In the genomic region with DNA sequence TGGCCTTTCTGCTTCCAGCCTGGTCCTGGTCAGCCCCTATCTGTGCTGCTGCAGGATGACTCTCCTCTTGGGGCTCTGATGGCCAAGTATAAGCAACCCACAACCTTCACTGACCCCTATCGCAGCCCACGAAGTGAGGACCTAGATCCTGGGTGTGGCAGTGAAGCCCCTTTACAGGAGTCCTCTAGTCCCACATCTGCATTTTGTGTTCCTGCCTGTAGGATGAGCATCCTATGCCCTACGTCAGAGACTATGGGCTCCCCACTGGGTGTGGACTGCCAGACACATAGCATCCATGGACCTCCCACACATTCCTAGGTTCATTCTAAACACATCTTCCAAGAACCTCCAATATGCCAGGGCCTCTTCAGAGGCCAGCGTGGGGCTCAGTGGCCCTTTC, we compare ENCODE assay signal across 17 cellular contexts. TPM values are rescaled to one million over a fixed set of nuclear protein-coding genes. Genes with fewer than 3 reads are reported as not detected.
DNase-seq lines count a peak whose midpoint lies in the region; ATAC-seq and TF ChIP-seq lines count a peak whose summit lies in the region.
"Had no signal": no experiment of that assay in that cellular context is flagged by ENCODE, and none has a peak within 500 bp of the region (broad histone marks: within the 10 kb centered on the region; RNA-seq: fewer than 3 reads in every experiment).

No MANE protein-coding gene starts in this region.

- no peaks in the 10 kb centered on the region for H3K36me3 Mint-ChIP-seq in memory B cell
- H3K36me3 Mint-ChIP-seq in activated naive CD8-positive, alpha-beta T cell treated with anti-CD3 and anti-CD28 coated beads for 36 hours = no peaks in the 10 kb centered on the region

- H3K4me1 ChIP-seq in DOHH2 (ENCODE audit: control insufficient read depth, low read length) = peaks cover 69% of the 10 kb centered on the region
- H3K4me1 ChIP-seq: Caco-2 had no signal

- no peak for DNase-seq in memory B cell (ENCODE audit: low spot score in 2 of 2)
- DNase-seq in activated naive CD8-positive, alpha-beta T cell treated with anti-CD3 and anti-CD28 coated beads for 36 hours = no peak
- DNase-seq in activated naive CD4-positive, alpha-beta T cell (lab: John Stamatoyannopoulos, UW) = no peak
- no peak for DNase-seq in NCI-H774 (lab: John Stamatoyannopoulos, UW)
- DNase-seq: Caco-2; CD4-positive, alpha-beta T cell; GDM1; NCI-H1105; NCI-H2081 treated with DMSO at 0.1 percent for 48 hours; NCI-H446 treated with DMSO at 0.1 percent for 48 hours; NCI-H69; NK-92 treated with Interleukin-12 subunit alpha and Interleukin-12 subunit beta, amount 100 ng/mL, for 24 hours; SHP77 had no signal

- peak overlapping the region; percentile 53 for H3K9ac ChIP-seq in SU-DHL-6 (ENCODE audit: low read length)

- H3K9me3 ChIP-seq in DOHH2 (ENCODE audit: control insufficient read depth, insufficient read depth, low read length) (no peaks in the 10 kb centered on the region), SU-DHL-6 (ENCODE audit: insufficient read depth, low read length) (no peaks in the 10 kb centered on the region)
- H3K9me3 ChIP-seq: Caco-2 had no signal

- H4K20me1 ChIP-seq in DOHH2 (ENCODE audit: control insufficient read depth, insufficient read depth, low read depth, low read length) (no peaks in the 10 kb centered on the region), SU-DHL-6 (ENCODE audit: low read depth, low read length) (no peaks in the 10 kb centered on the region)

- H3K79me2 ChIP-seq in DOHH2 (ENCODE audit: control insufficient read depth, low read length) (no peaks in the 10 kb centered on the region), SU-DHL-6 (ENCODE audit: insufficient read depth, low read length) (no peaks in the 10 kb centered on the region)

- TF ChIP-seq CTCF in DOHH2 (IDR thresholded peaks at IDR 0.05; ENCODE audit: low read depth, low read length, poor library complexity, severe bottlenecking) (no peak), SU-DHL-6 (IDR thresholded peaks at IDR 0.05; ENCODE audit: insufficient read depth, low read length, poor library complexity, severe bottlenecking) (no peak)

- H3K27ac ChIP-seq in DOHH2 (ENCODE audit: low read depth, low read length) = no peak overlapping the region
- H3K27ac ChIP-seq in SU-DHL-6 (ENCODE audit: low read depth, low read length) = peak overlapping the region; percentile 98
- peak overlapping the region; percentile 21 for H3K27ac ChIP-seq in temporal lobe (ENCODE audit: low read depth, low read length)
- H3K27ac ChIP-seq: SK-N-MC had no signal

- no peak for ATAC-seq in memory B cell (ENCODE audit: low read depth)

- peak overlapping the region; percentile 83 for H3K27ac Mint-ChIP-seq in memory B cell
- H3K27ac Mint-ChIP-seq in activated naive CD8-positive, alpha-beta T cell treated with anti-CD3 and anti-CD28 coated beads for 36 hours = no peak overlapping the region
- H3K27ac Mint-ChIP-seq: CD4-positive, alpha-beta T cell had no signal

- H3K36me3 ChIP-seq in DOHH2 (ENCODE audit: control insufficient read depth, low read length) (no peaks in the 10 kb centered on the region), SU-DHL-6 (ENCODE audit: low read length) (no peaks in the 10 kb centered on the region)

- H3K4me1 Mint-ChIP-seq in memory B cell = peaks cover 55% of the 10 kb centered on the region
- no peaks in the 10 kb centered on the region for H3K4me1 Mint-ChIP-seq in activated naive CD8-positive, alpha-beta T cell treated with anti-CD3 and anti-CD28 coated beads for 36 hours

- H3K9me2 ChIP-seq in DOHH2 (replicated peaks; ENCODE audit: control insufficient read depth, low read length) (no peaks in the 10 kb centered on the region), SU-DHL-6 (replicated peaks; ENCODE audit: insufficient read depth, low read length) (no peaks in the 10 kb centered on the region)

- H3K9me3 Mint-ChIP-seq in memory B cell = no peaks in the 10 kb centered on the region
- H3K9me3 Mint-ChIP-seq in activated naive CD8-positive, alpha-beta T cell treated with anti-CD3 and anti-CD28 coated beads for 36 hours = no peaks in the 10 kb centered on the region
- H3K9me3 Mint-ChIP-seq: CD4-positive, alpha-beta T cell had no signal

- H3F3A ChIP-seq in DOHH2 (ENCODE audit: control insufficient read depth, insufficient read depth) (peaks cover 11% of the 10 kb centered on the region), SU-DHL-6 (ENCODE audit: insufficient read depth) (peaks cover 51% of the 10 kb centered on the region)

- no peak overlapping the region for H2AFZ ChIP-seq in SU-DHL-6 (ENCODE audit: low read depth, low read length, severe bottlenecking)

- H3K27me3 ChIP-seq in DOHH2 (ENCODE audit: control insufficient read depth, low read length) (peaks cover 8% of the 10 kb centered on the region), SU-DHL-6 (ENCODE audit: low read length) (no peaks in the 10 kb centered on the region)

- no peaks in the 10 kb centered on the region for H3K27me3 Mint-ChIP-seq in memory B cell
- H3K27me3 Mint-ChIP-seq in activated naive CD8-positive, alpha-beta T cell treated with anti-CD3 and anti-CD28 coated beads for 36 hours = peaks cover 10% of the 10 kb centered on the region

- H3K4me3 Mint-ChIP-seq in memory B cell = no peak overlapping the region
- no peak overlapping the region for H3K4me3 Mint-ChIP-seq in activated naive CD8-positive, alpha-beta T cell treated with anti-CD3 and anti-CD28 coated beads for 36 hours
- H3K4me3 Mint-ChIP-seq: CD4-positive, alpha-beta T cell had no signal

- peak overlapping the region; percentile 90 for H3K4me2 ChIP-seq in DOHH2 (ENCODE audit: low read length)
- H3K4me2 ChIP-seq in SU-DHL-6 (ENCODE audit: low read depth, low read length, poor library complexity, severe bottlenecking) = peak overlapping the region; percentile 76

- H3K4me3 ChIP-seq in DOHH2 (ENCODE audit: low read length) (no peak overlapping the region), SU-DHL-6 (ENCODE audit: insufficient read depth, low read length, poor library complexity, severe bottlenecking) (peak overlapping the region; percentile 0)
- H3K4me3 ChIP-seq: SK-N-MC had no signal

RNA-seq across cellular contexts. Expression of a gene that starts 29.0 kb away (rescaled TPM):
- total RNA-seq in temporal lobe = 2.5 TPM
- not detected for total RNA-seq in activated naive CD8-positive, alpha-beta T cell treated with anti-CD3 and anti-CD28 coated beads for 36 hours
- total RNA-seq: CD4-positive, alpha-beta T cell had no signal
